ENCODE assay signal across 8 cellular contexts in genomic region chr5:150498501-150498900, GRCh38. TPM values are rescaled to one million over a fixed set of nuclear protein-coding genes. Genes with fewer than 3 reads are reported as not detected.
DNase-seq lines count a peak whose midpoint lies in the region; ATAC-seq and TF ChIP-seq lines count a peak whose summit lies in the region.

No MANE protein-coding gene starts in this region.

- H3K36me3 Mint-ChIP-seq in chondrocyte (ENCODE audit: low read depth): peaks cover 8% of the 10 kb centered on the region
- H3K36me3 Mint-ChIP-seq in stimulated activated naive B cell treated with anti-CD40 and anti-IgM and Interleukin-4, amounts not matched to agents 10 μg/mL and 1 μg/mL and 100 μg/mL, for 72 hours: peaks cover 0 to 3% of the 10 kb centered on the region in 2 donors
- H3K36me3 Mint-ChIP-seq in activated T-helper 1 cell treated with anti-CD3 and anti-CD28 coated beads, Interleukin-12 subunit alpha, Interleukin-12 subunit beta, Interleukin-2, Interleukin-4 antibody, amounts not matched to agents 30 ng/mL and 10 ng/mL and 1 ng/mL, durations not matched to agents 14 hours and 24 hours and 36 hours (ENCODE audit: low read depth): no peaks in the 10 kb centered on the region

- H3K9me3 ChIP-seq in HUES48 (ENCODE audit: control insufficient read depth, insufficient read depth, low read length): no peaks in the 10 kb centered on the region

- no peaks in the 10 kb centered on the region for H3K27me3 ChIP-seq in HUES48 (ENCODE audit: control insufficient read depth, insufficient read depth, low read length)

- H3K4me3 ChIP-seq in HUES48 (ENCODE audit: low read depth, low read length): no peak overlapping the region

- H3K36me3 ChIP-seq in HUES48 (ENCODE audit: control insufficient read depth, insufficient read depth, low read length): peaks cover 7% of the 10 kb centered on the region; the same call in 1 of the 2 replicates

- no peak for DNase-seq in chondrocyte (ENCODE audit: low spot score)
- DNase-seq in left lobe of liver (ENCODE audit: low spot score): no peak
- no peak for DNase-seq in stimulated activated naive B cell treated with anti-CD40 and anti-IgM and Interleukin-4, amounts not matched to agents 10 μg/mL and 1 μg/mL and 100 μg/mL, for 72 hours
- no peak for DNase-seq in activated T-helper 1 cell treated with anti-CD3 and anti-CD28 coated beads, Interleukin-12 subunit alpha, Interleukin-12 subunit beta, Interleukin-2, Interleukin-4 antibody, amounts not matched to agents 30 ng/mL and 10 ng/mL and 1 ng/mL, durations not matched to agents 14 hours and 24 hours and 36 hours (ENCODE audit: low spot score)
- no peak for DNase-seq in T-helper 1 cell

- H3K9ac ChIP-seq in HUES48 (ENCODE audit: low read depth, low read length): 0 out of 2 replicates have a peak overlapping the region, but pooled peaks have one; percentile 15

- H3K4me3 Mint-ChIP-seq in chondrocyte (ENCODE audit: unreplicated experiment): peak overlapping the region; percentile 64
- no peak overlapping the region for H3K4me3 Mint-ChIP-seq in stimulated activated naive B cell treated with anti-CD40 and anti-IgM and Interleukin-4, amounts not matched to agents 10 μg/mL and 1 μg/mL and 100 μg/mL, for 72 hours
- no peak overlapping the region for H3K4me3 Mint-ChIP-seq in activated T-helper 1 cell treated with anti-CD3 and anti-CD28 coated beads, Interleukin-12 subunit alpha, Interleukin-12 subunit beta, Interleukin-2, Interleukin-4 antibody, amounts not matched to agents 30 ng/mL and 10 ng/mL and 1 ng/mL, durations not matched to agents 14 hours and 24 hours and 36 hours

- H3K4me1 Mint-ChIP-seq in chondrocyte (ENCODE audit: low read depth): peaks cover 82% of the 10 kb centered on the region
- peaks cover 13 to 21% of the 10 kb centered on the region in 2 donors for H3K4me1 Mint-ChIP-seq in stimulated activated naive B cell treated with anti-CD40 and anti-IgM and Interleukin-4, amounts not matched to agents 10 μg/mL and 1 μg/mL and 100 μg/mL, for 72 hours
- H3K4me1 Mint-ChIP-seq in activated T-helper 1 cell treated with anti-CD3 and anti-CD28 coated beads, Interleukin-12 subunit alpha, Interleukin-12 subunit beta, Interleukin-2, Interleukin-4 antibody, amounts not matched to agents 30 ng/mL and 10 ng/mL and 1 ng/mL, durations not matched to agents 14 hours and 24 hours and 36 hours (ENCODE audit: low read depth): no peaks in the 10 kb centered on the region

- H3K27ac ChIP-seq in HUES48 (ENCODE audit: low read depth, low read length): peak overlapping the region; percentile 69

- intact Hi-C loops in activated T-helper 1 cell treated with anti-CD3 and anti-CD28 coated beads, Interleukin-12 subunit alpha, Interleukin-12 subunit beta, Interleukin-2, Interleukin-4 antibody, amounts not matched to agents 30 ng/mL and 10 ng/mL and 1 ng/mL, durations not matched to agents 14 hours and 24 hours and 36 hours (cut with micrococcal nuclease): no loop called here

- TF ChIP-seq CTCF in chondrocyte (IDR thresholded peaks at IDR 0.05): no peak

- H3K9me3 Mint-ChIP-seq in chondrocyte (ENCODE audit: low read depth): no peaks in the 10 kb centered on the region
- H3K9me3 Mint-ChIP-seq in stimulated activated naive B cell treated with anti-CD40 and anti-IgM and Interleukin-4, amounts not matched to agents 10 μg/mL and 1 μg/mL and 100 μg/mL, for 72 hours: no peaks in the 10 kb centered on the region
- H3K9me3 Mint-ChIP-seq in activated T-helper 1 cell treated with anti-CD3 and anti-CD28 coated beads, Interleukin-12 subunit alpha, Interleukin-12 subunit beta, Interleukin-2, Interleukin-4 antibody, amounts not matched to agents 30 ng/mL and 10 ng/mL and 1 ng/mL, durations not matched to agents 14 hours and 24 hours and 36 hours: no peaks in the 10 kb centered on the region

- H3K27ac Mint-ChIP-seq in chondrocyte (ENCODE audit: unreplicated experiment): peak overlapping the region; percentile 98
- H3K27ac Mint-ChIP-seq in stimulated activated naive B cell treated with anti-CD40 and anti-IgM and Interleukin-4, amounts not matched to agents 10 μg/mL and 1 μg/mL and 100 μg/mL, for 72 hours: peak overlapping the region; percentile 70
- no peak overlapping the region for H3K27ac Mint-ChIP-seq in activated T-helper 1 cell treated with anti-CD3 and anti-CD28 coated beads, Interleukin-12 subunit alpha, Interleukin-12 subunit beta, Interleukin-2, Interleukin-4 antibody, amounts not matched to agents 30 ng/mL and 10 ng/mL and 1 ng/mL, durations not matched to agents 14 hours and 24 hours and 36 hours

- ATAC-seq in left lobe of liver: peak; percentile 52
- ATAC-seq in stimulated activated naive B cell treated with anti-CD40 and anti-IgM and Interleukin-4, amounts not matched to agents 10 μg/mL and 1 μg/mL and 100 μg/mL, for 72 hours (replicated peaks): no peak
- ATAC-seq in HG03521 (IDR thresholded peaks at IDR 0.05; ENCODE audit: unreplicated experiment): no peak
- ATAC-seq in GM18858 (IDR thresholded peaks at IDR 0.05; ENCODE audit: unreplicated experiment): no peak

- peaks cover 33% of the 10 kb centered on the region for H3K4me1 ChIP-seq in HUES48 (ENCODE audit: control insufficient read depth, insufficient read depth, low read length)

- H3K27me3 Mint-ChIP-seq in chondrocyte (ENCODE audit: low read depth): no peaks in the 10 kb centered on the region
- no peaks in the 10 kb centered on the region for H3K27me3 Mint-ChIP-seq in stimulated activated naive B cell treated with anti-CD40 and anti-IgM and Interleukin-4, amounts not matched to agents 10 μg/mL and 1 μg/mL and 100 μg/mL, for 72 hours
- H3K27me3 Mint-ChIP-seq in activated T-helper 1 cell treated with anti-CD3 and anti-CD28 coated beads, Interleukin-12 subunit alpha, Interleukin-12 subunit beta, Interleukin-2, Interleukin-4 antibody, amounts not matched to agents 30 ng/mL and 10 ng/mL and 1 ng/mL, durations not matched to agents 14 hours and 24 hours and 36 hours (ENCODE audit: insufficient read depth): peaks cover 1% of the 10 kb centered on the region

RNA-seq across cellular contexts. Expression of gene NDST1, which starts 9.4 kb away (rescaled TPM):
- 223 to 229 TPM (median 228 TPM) in 3 replicates for total RNA-seq in chondrocyte
- total RNA-seq in left lobe of liver: 63.7 TPM
- total RNA-seq in activated T-helper 1 cell treated with anti-CD3 and anti-CD28 coated beads, Interleukin-12 subunit alpha, Interleukin-12 subunit beta, Interleukin-2, Interleukin-4 antibody, amounts not matched to agents 30 ng/mL and 10 ng/mL and 1 ng/mL, durations not matched to agents 14 hours and 24 hours and 36 hours: 2.8 and 3.9 TPM in 2 replicates

RNA-seq across cellular contexts. Expression of gene RPS14, which starts 49.0 kb away (rescaled TPM):
- total RNA-seq in chondrocyte: 1,092 to 1,234 TPM (median 1,121 TPM) in 3 replicates
- 660 TPM for total RNA-seq in left lobe of liver
- total RNA-seq in activated T-helper 1 cell treated with anti-CD3 and anti-CD28 coated beads, Interleukin-12 subunit alpha, Interleukin-12 subunit beta, Interleukin-2, Interleukin-4 antibody, amounts not matched to agents 30 ng/mL and 10 ng/mL and 1 ng/mL, durations not matched to agents 14 hours and 24 hours and 36 hours: 2,328 and 2,429 TPM in 2 replicates

Comparison
In these comparisons a context has a peak if more than half of its experiments do, and no peak if none do; other contexts are left out.
1. RNA of gene NDST1, which starts 9.4 kb away (total RNA-seq): 223 to 229 TPM in chondrocyte and 63.7 TPM in left lobe of liver (single experiment); 2.8 to 3.9 TPM in activated T-helper 1 cell treated with anti-CD3 and anti-CD28 coated beads, Interleukin-12 subunit alpha, Interleukin-12 subunit beta, Interleukin-2, Interleukin-4 antibody, amounts not matched to agents 30 ng/mL and 10 ng/mL and 1 ng/mL, durations not matched to agents 14 hours and 24 hours and 36 hours; every median in the first group is over 10 times any median in the second.